In the genomic region with DNA sequence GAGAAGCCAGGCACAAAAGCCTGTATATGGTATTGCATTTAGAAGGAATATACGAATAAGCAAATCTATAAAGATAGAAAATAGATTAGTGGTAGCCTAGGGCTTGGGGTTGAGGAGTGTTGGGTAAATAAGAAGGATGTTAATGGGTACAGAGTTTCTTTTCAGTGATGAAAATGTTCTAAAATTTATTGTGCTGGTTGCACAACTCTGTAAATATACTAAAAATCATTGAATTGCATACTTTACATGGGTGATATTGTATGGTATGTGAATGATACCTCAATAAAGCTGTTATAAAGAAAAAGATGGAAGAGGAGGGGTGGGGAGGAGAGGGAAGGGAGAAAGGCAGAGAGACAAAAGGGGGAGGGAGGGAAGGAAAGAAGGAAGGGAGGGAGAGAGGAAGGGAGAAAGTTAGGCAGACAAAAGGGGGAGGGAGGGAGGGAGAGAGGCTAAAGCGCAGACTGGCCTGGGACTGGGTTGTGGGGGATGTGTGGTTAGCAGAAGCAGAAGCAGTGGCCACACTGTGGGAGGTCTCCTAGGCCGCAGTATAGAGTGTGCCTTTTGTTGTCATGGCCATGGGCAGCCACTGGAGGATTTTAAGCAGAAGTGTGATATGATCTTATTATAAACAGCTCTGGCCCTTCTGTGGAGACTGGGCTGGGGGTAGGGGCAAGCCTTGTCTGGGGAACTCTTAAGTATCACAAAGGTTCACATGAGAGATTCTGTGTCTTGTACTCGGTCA, we compare ENCODE assay signal across 9 cellular contexts.
A peak's percentile ranks its signal among the peaks of the same experiment; 100 is the strongest.
DNase-seq lines count a peak whose midpoint lies in the region; ATAC-seq and TF ChIP-seq lines count a peak whose summit lies in the region.
"Had no signal": no experiment of that assay in that cellular context is flagged by ENCODE, and none has a peak within 500 bp of the region (broad histone marks: within the 10 kb centered on the region; RNA-seq: fewer than 3 reads in every experiment).

No MANE protein-coding gene starts in this region.

- H3K27ac Mint-ChIP-seq in CD4-positive, CD25-positive, alpha-beta regulatory T cell = peak overlapping the region in 1 of 3 donors; percentile 26

- no peaks in the 10 kb centered on the region for H3K9me3 Mint-ChIP-seq in CD4-positive, CD25-positive, alpha-beta regulatory T cell
- H3K9me3 Mint-ChIP-seq: activated T-cell treated with anti-CD3 and anti-CD28 coated beads, Interleukin-2, amount 50 U/mL, for 4 hours had no signal

- no peak overlapping the region for H3K4me3 ChIP-seq in CD4-positive, CD25-positive, alpha-beta regulatory T cell (ENCODE audit: low read depth, low read length)
- H3K4me3 ChIP-seq in choroid plexus epithelial cell (ENCODE audit: low read depth, low read length) = no peak overlapping the region
- H3K4me3 ChIP-seq in gastrocnemius medialis = no peak overlapping the region
- H3K4me3 ChIP-seq in MM.1S (ENCODE audit: low read length) = no peak overlapping the region

- no peaks in the 10 kb centered on the region for H3K4me1 ChIP-seq in CD4-positive, CD25-positive, alpha-beta regulatory T cell (ENCODE audit: control insufficient read depth, insufficient read depth, low read length, poor library complexity, severe bottlenecking)
- H3K4me1 ChIP-seq in gastrocnemius medialis (peaks cover 0 to 3% of the 10 kb centered on the region in 2 donors), MM.1S (ENCODE audit: low read length) (peaks cover 8% of the 10 kb centered on the region; the same call in 1 of the 2 replicates)

- H2AFZ ChIP-seq in MM.1S (ENCODE audit: low read length) = no peak overlapping the region

- H3K9me3 ChIP-seq in CD4-positive, CD25-positive, alpha-beta regulatory T cell (ENCODE audit: control insufficient read depth in 2 of 2, low read length in 2 of 2) = no peaks in the 10 kb centered on the region
- no peaks in the 10 kb centered on the region for H3K9me3 ChIP-seq in gastrocnemius medialis
- H3K9me3 ChIP-seq in MM.1S (replicated peaks; ENCODE audit: insufficient read depth, low read length) = no peaks in the 10 kb centered on the region

- ATAC-seq in CD4-positive, CD25-positive, alpha-beta regulatory T cell (ENCODE audit: low read depth in 2 of 2) = peak; percentile 67 to 74
- ATAC-seq in GM19468 (IDR thresholded peaks at IDR 0.05; ENCODE audit: extremely low read depth, unreplicated experiment) (peak; percentile 81), HG03457 (IDR thresholded peaks at IDR 0.05; ENCODE audit: unreplicated experiment) (peak; percentile 88), gastrocnemius medialis (no peak), omental fat pad (ENCODE audit: low FRiP score) (no peak)

- no peak overlapping the region for H3K4me3 Mint-ChIP-seq in CD4-positive, CD25-positive, alpha-beta regulatory T cell
- H3K4me3 Mint-ChIP-seq: activated T-cell treated with anti-CD3 and anti-CD28 coated beads, Interleukin-2, amount 50 U/mL, for 4 hours had no signal

- TF ChIP-seq POLR2A in gastrocnemius medialis (IDR thresholded peaks at IDR 0.05) = no peak

- no peaks in the 10 kb centered on the region for H3K27me3 ChIP-seq in CD4-positive, CD25-positive, alpha-beta regulatory T cell (ENCODE audit: control insufficient read depth, insufficient read depth, low read length)
- H3K27me3 ChIP-seq in gastrocnemius medialis (no peaks in the 10 kb centered on the region), MM.1S (replicated peaks; ENCODE audit: insufficient read depth, low read length) (no peaks in the 10 kb centered on the region)

- H3K9me2 ChIP-seq in MM.1S (replicated peaks; ENCODE audit: insufficient read depth, low read length) = no peaks in the 10 kb centered on the region

- peaks cover 7% of the 10 kb centered on the region; the same call in 1 of the 2 replicates for H3F3A ChIP-seq in MM.1S (ENCODE audit: insufficient read depth, low read length)

- no peaks in the 10 kb centered on the region for H3K36me3 ChIP-seq in CD4-positive, CD25-positive, alpha-beta regulatory T cell (ENCODE audit: control insufficient read depth, insufficient read depth, low read length)
- no peaks in the 10 kb centered on the region for H3K36me3 ChIP-seq in gastrocnemius medialis
- H3K36me3 ChIP-seq in MM.1S (replicated peaks; ENCODE audit: insufficient read depth, low read length) = no peaks in the 10 kb centered on the region

- no peak overlapping the region for H3K27ac ChIP-seq in CD4-positive, CD25-positive, alpha-beta regulatory T cell (ENCODE audit: insufficient read depth, low read length, poor library complexity, severe bottlenecking)
- H3K27ac ChIP-seq in gastrocnemius medialis = no peak overlapping the region
- H3K27ac ChIP-seq in MM.1S (ENCODE audit: low read length) = no peak overlapping the region

- no peaks in the 10 kb centered on the region for H3K36me3 Mint-ChIP-seq in CD4-positive, CD25-positive, alpha-beta regulatory T cell

- no peaks in the 10 kb centered on the region for H4K20me1 ChIP-seq in MM.1S (ENCODE audit: insufficient read depth, low read length)

- no peaks in the 10 kb centered on the region for H3K79me2 ChIP-seq in MM.1S (ENCODE audit: low read length)

- no peak for TF ChIP-seq CTCF in choroid plexus epithelial cell (conservative IDR thresholded peaks at IDR 0.05; ENCODE audit: low read depth, low read length)
- no peak for TF ChIP-seq CTCF in gastrocnemius medialis (IDR thresholded peaks at IDR 0.05 in 4 of 5, conservative IDR thresholded peaks at IDR 0.05 in 1 of 5)
- TF ChIP-seq CTCF in MM.1S (IDR thresholded peaks at IDR 0.05; ENCODE audit: low read length) = no peak
- TF ChIP-seq CTCF in omental fat pad (IDR thresholded peaks at IDR 0.05) = no peak

- H3K9ac ChIP-seq in MM.1S (ENCODE audit: low read length) = no peak overlapping the region

- no peak for DNase-seq in CD4-positive, CD25-positive, alpha-beta regulatory T cell
- peak; percentile 5 for DNase-seq in choroid plexus epithelial cell (ENCODE audit: low read depth)
- DNase-seq in gastrocnemius medialis = no peak
- no peak for DNase-seq in MM.1S
- DNase-seq in cerebellar cortex (ENCODE audit: low spot score) = no peak
- no peak for DNase-seq in omental fat pad (ENCODE audit: low spot score)
- DNase-seq: activated T-cell treated with anti-CD3 and anti-CD28 coated beads, Interleukin-2, amount 50 U/mL, for 4 hours had no signal

- in situ Hi-C loops in gastrocnemius medialis (cut with MboI; ENCODE audit: low sequenced_read_pairs in 4 of 4) = no loop called here

- no peak overlapping the region for H3K4me2 ChIP-seq in MM.1S (ENCODE audit: low read depth, low read length)

- intact Hi-C loops in gastrocnemius medialis (cut with DNase I; ENCODE audit: low total_unique reads) = no loop called here

- H3K27me3 Mint-ChIP-seq in CD4-positive, CD25-positive, alpha-beta regulatory T cell = peaks cover 4% of the 10 kb centered on the region

- H3K4me1 Mint-ChIP-seq in CD4-positive, CD25-positive, alpha-beta regulatory T cell = peaks cover 0 to 9% (median 4%) of the 10 kb centered on the region in 4 donors

Comparison
In these comparisons a context has a peak if more than half of its experiments do, and no peak if none do; other contexts are left out.
1. ATAC-seq: peak in CD4-positive, CD25-positive, alpha-beta regulatory T cell (2 of 2), GM19468 (single experiment) and HG03457 (single experiment); none in gastrocnemius medialis (0 of 2) and omental fat pad (single experiment).